ENCODE assay signal across 1 cellular context in the genomic region with DNA sequence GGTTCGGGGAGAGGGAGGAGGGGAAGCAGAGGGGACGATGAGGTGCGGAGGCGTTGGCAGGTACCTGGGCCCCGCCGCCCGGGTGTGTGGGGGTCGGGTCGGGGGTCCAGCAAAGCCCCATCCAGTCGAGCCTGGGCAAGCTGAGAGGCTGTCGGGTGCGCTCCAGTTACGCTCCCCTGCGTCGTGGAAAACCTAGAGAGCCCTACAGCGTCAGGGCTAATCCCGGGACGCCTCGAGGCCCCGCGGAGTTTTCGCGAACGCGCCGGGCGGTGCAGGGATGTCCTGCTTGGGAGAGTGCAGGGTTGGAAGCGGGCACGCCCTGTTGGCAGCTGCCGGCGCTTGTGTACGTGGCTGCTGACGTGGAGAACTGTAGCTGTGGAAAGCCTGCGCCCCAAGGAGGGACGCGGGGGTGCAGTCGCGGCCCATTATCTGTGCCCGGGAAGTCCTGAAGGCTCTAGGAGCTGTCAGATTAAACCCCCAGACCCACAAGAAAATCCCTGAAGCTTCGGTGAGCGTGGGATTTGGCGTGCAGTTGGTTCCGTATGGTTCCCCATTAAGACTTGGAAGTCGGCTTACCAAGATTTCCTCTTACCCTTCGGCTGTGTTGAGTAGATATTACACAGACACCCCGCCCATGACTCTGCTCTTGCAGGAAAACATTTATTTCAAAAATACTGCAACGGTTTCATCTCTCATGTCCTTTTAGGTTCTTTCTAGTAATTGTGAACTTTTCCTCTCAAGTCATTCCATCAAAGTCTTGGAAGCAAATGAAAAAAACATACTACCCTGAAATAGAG.
TF ChIP-seq lines count a peak whose summit lies in the region.

No MANE protein-coding gene starts in this region.

TF ChIP-seq in HEK293, 187 proteins besides CTCF, POLR2A, EP300 and RAD21 (continued from another document and continues in another):
- TF ChIP-seq ZFP3 (tag by site-specific recombination; IDR thresholded peaks at IDR 0.05; ENCODE audit: low read depth) (no peak), KLF10 (tag by site-specific recombination; IDR thresholded peaks at IDR 0.05) (peak; percentile 5), ZFP37 (tag by site-specific recombination; IDR thresholded peaks at IDR 0.05) (peak; percentile 92; the same call in 1 of the 2 replicates), ZNF266 (tag by site-specific recombination; IDR thresholded peaks at IDR 0.05; ENCODE audit: low read depth) (no peak), ZNF626 (tag by site-specific recombination; IDR thresholded peaks at IDR 0.05) (no peak), ZNF670 (tag by site-specific recombination; IDR thresholded peaks at IDR 0.05; ENCODE audit: low read depth) (no peak), GFI1B (tag by site-specific recombination; IDR thresholded peaks at IDR 0.05) (0 out of 2 replicates have a peak, but pooled peaks have one; percentile 17), ZNF654 (tag by site-specific recombination; IDR thresholded peaks at IDR 0.05; ENCODE audit: low read depth) (no peak), PRDM1 (tag by site-specific recombination; IDR thresholded peaks at IDR 0.05) (no peak), ZNF132 (tag by site-specific recombination; IDR thresholded peaks at IDR 0.05; ENCODE audit: borderline replicate concordance) (no peak), ZNF157 (tag by site-specific recombination; IDR thresholded peaks at IDR 0.05) (no peak), ZNF521 (tag by site-specific recombination; IDR thresholded peaks at IDR 0.05) (no peak), ZNF76 (tag by site-specific recombination; IDR thresholded peaks at IDR 0.05; ENCODE audit: borderline replicate concordance, low read depth) (peak; percentile 51; the same call in 1 of the 2 replicates), ZNF311 (tag by site-specific recombination; IDR thresholded peaks at IDR 0.05; ENCODE audit: borderline replicate concordance) (no peak), ZNF629 (tag by site-specific recombination; IDR thresholded peaks at IDR 0.05) (peak; percentile 60; the same call in 1 of the 2 replicates), ZFHX2 (tag by site-specific recombination; conservative IDR thresholded peaks at IDR 0.05) (peak; percentile 33; the same call in 1 of the 2 replicates), ZNF175 (tag by site-specific recombination; IDR thresholded peaks at IDR 0.05) (no peak), ZNF433 (tag by site-specific recombination; IDR thresholded peaks at IDR 0.05; ENCODE audit: low read depth) (no peak), ZNF768 (tag by site-specific recombination; IDR thresholded peaks at IDR 0.05) (no peak), ZNF292 (tag by site-specific recombination; IDR thresholded peaks at IDR 0.05; ENCODE audit: borderline replicate concordance, low read depth) (no peak), ZNF621 (tag by site-specific recombination; IDR thresholded peaks at IDR 0.05) (no peak), SALL2 (tag by site-specific recombination; IDR thresholded peaks at IDR 0.05; ENCODE audit: borderline replicate concordance) (no peak), ZNF354C (tag by site-specific recombination; IDR thresholded peaks at IDR 0.05; ENCODE audit: borderline replicate concordance, low read depth) (no peak), ZNF341 (tag by site-specific recombination; IDR thresholded peaks at IDR 0.05; ENCODE audit: low read depth) (0 out of 2 replicates have a peak, but pooled peaks have one; percentile 16), MYNN (tag by site-specific recombination; IDR thresholded peaks at IDR 0.05; ENCODE audit: borderline replicate concordance) (0 out of 2 replicates have a peak, but pooled peaks have one; percentile 17), ZNF23 (tag by site-specific recombination; IDR thresholded peaks at IDR 0.05; ENCODE audit: borderline replicate concordance) (no peak), YY1 (tag by site-specific recombination; IDR thresholded peaks at IDR 0.05) (no peak), ZNF658 (tag by site-specific recombination; IDR thresholded peaks at IDR 0.05) (no peak), ZNF560 (tag by site-specific recombination; IDR thresholded peaks at IDR 0.05; ENCODE audit: borderline replicate concordance) (no peak), TRIM28 (IDR thresholded peaks at IDR 0.05; ENCODE audit: borderline replicate concordance, low read length) (no peak), IKZF3 (tag by site-specific recombination; IDR thresholded peaks at IDR 0.05) (no peak), ZNF133 (tag by site-specific recombination; IDR thresholded peaks at IDR 0.05) (no peak), ZNF214 (tag by site-specific recombination; IDR thresholded peaks at IDR 0.05; ENCODE audit: borderline replicate concordance) (no peak), ZNF423 (tag by site-specific recombination; IDR thresholded peaks at IDR 0.05) (0 out of 2 replicates have a peak, but pooled peaks have one; percentile 59), ZNF138 (tag by site-specific recombination; IDR thresholded peaks at IDR 0.05; ENCODE audit: borderline replicate concordance) (no peak), WT1 (tag by site-specific recombination; IDR thresholded peaks at IDR 0.05) (no peak; the same call in none of the 2 replicates), ZNF121 (tag by site-specific recombination; IDR thresholded peaks at IDR 0.05) (no peak), SETDB1 (IDR thresholded peaks at IDR 0.05; ENCODE audit: insufficient read length, low read length) (no peak), ZNF146 (tag by site-specific recombination; IDR thresholded peaks at IDR 0.05) (no peak), ZBTB20 (tag by site-specific recombination; IDR thresholded peaks at IDR 0.05) (peak; percentile 90), MZF1 (tag by site-specific recombination; IDR thresholded peaks at IDR 0.05; ENCODE audit: borderline replicate concordance) (no peak), ZNF596 (tag by site-specific recombination; IDR thresholded peaks at IDR 0.05) (no peak), ZNF394 (tag by site-specific recombination; IDR thresholded peaks at IDR 0.05; ENCODE audit: borderline replicate concordance) (peak; percentile 60; the same call in 1 of the 2 replicates), ZNF558 (tag by site-specific recombination; IDR thresholded peaks at IDR 0.05) (no peak), KLF1 (tag by site-specific recombination; IDR thresholded peaks at IDR 0.05) (peak; percentile 75; the same call in 1 of the 2 replicates), BCL11A (tag by site-specific recombination; IDR thresholded peaks at IDR 0.05; ENCODE audit: low read depth) (peak; percentile 32; the same call in 1 of the 2 replicates), ZNF561 (tag by site-specific recombination; IDR thresholded peaks at IDR 0.05; ENCODE audit: borderline replicate concordance) (no peak), ZNF707 (tag by site-specific recombination; IDR thresholded peaks at IDR 0.05) (no peak), ZNF155 (tag by site-specific recombination; IDR thresholded peaks at IDR 0.05) (no peak), GLI4 (tag by site-specific recombination; IDR thresholded peaks at IDR 0.05) (0 out of 2 replicates have a peak, but pooled peaks have one; percentile 76), ZNF529 (tag by site-specific recombination; IDR thresholded peaks at IDR 0.05; ENCODE audit: insufficient replicate concordance) (no peak), ZNF324 (tag by site-specific recombination; IDR thresholded peaks at IDR 0.05) (peak; percentile 24; the same call in 1 of the 2 replicates), ZFP41 (tag by site-specific recombination; IDR thresholded peaks at IDR 0.05; ENCODE audit: borderline replicate concordance) (no peak), KLF16 (tag by site-specific recombination; IDR thresholded peaks at IDR 0.05) (peak; percentile 73; the same call in 1 of the 2 replicates), ZNF48 (tag by site-specific recombination; IDR thresholded peaks at IDR 0.05) (no peak), ZNF571 (tag by site-specific recombination; IDR thresholded peaks at IDR 0.05) (no peak)
- TF ChIP-seq, protein P1, sequence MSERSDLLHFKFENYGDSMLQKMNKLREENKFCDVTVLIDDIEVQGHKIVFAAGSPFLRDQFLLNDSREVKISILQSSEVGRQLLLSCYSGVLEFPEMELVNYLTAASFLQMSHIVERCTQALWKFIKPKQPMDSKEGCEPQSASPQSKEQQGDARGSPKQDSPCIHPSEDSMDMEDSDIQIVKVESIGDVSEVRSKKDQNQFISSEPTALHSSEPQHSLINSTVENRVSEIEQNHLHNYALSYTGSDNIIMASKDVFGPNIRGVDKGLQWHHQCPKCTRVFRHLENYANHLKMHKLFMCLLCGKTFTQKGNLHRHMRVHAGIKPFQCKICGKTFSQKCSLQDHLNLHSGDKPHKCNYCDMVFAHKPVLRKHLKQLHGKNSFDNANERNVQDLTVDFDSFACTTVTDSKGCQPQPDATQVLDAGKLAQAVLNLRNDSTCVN (tag by site-specific recombination; optimal IDR thresholded peaks at IDR 0.05): peak; percentile 96
- TF ChIP-seq, protein P2, sequence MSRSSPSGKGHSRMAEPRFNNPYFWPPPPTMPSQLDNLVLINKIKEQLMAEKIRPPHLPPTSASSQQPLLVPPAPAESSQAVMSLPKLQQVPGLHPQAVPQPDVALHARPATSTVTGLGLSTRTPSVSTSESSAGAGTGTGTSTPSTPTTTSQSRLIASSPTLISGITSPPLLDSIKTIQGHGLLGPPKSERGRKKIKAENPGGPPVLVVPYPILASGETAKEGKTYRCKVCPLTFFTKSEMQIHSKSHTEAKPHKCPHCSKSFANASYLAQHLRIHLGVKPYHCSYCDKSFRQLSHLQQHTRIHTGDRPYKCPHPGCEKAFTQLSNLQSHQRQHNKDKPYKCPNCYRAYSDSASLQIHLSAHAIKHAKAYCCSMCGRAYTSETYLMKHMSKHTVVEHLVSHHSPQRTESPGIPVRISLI (tag by site-specific recombination; IDR thresholded peaks at IDR 0.05): no peak
- TF ChIP-seq, protein P3, sequence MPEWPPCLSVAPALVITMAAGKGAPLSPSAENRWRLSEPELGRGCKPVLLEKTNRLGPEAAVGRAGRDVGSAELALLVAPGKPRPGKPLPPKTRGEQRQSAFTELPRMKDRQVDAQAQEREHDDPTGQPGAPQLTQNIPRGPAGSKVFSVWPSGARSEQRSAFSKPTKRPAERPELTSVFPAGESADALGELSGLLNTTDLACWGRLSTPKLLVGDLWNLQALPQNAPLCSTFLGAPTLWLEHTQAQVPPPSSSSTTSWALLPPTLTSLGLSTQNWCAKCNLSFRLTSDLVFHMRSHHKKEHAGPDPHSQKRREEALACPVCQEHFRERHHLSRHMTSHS (tag by site-specific recombination; IDR thresholded peaks at IDR 0.05): no peak
- TF ChIP-seq, protein P4, sequence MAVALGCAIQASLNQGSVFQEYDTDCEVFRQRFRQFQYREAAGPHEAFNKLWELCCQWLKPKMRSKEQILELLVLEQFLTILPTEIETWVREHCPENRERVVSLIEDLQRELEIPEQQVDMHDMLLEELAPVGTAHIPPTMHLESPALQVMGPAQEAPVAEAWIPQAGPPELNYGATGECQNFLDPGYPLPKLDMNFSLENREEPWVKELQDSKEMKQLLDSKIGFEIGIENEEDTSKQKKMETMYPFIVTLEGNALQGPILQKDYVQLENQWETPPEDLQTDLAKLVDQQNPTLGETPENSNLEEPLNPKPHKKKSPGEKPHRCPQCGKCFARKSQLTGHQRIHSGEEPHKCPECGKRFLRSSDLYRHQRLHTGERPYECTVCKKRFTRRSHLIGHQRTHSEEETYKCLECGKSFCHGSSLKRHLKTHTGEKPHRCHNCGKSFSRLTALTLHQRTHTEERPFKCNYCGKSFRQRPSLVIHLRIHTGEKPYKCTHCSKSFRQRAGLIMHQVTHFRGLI (tag by site-specific recombination; IDR thresholded peaks at IDR 0.05): no peak; the same call in 1 of the 2 replicates
- TF ChIP-seq, protein P5, sequence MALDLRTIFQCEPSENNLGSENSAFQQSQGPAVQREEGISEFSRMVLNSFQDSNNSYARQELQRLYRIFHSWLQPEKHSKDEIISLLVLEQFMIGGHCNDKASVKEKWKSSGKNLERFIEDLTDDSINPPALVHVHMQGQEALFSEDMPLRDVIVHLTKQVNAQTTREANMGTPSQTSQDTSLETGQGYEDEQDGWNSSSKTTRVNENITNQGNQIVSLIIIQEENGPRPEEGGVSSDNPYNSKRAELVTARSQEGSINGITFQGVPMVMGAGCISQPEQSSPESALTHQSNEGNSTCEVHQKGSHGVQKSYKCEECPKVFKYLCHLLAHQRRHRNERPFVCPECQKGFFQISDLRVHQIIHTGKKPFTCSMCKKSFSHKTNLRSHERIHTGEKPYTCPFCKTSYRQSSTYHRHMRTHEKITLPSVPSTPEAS (tag by site-specific recombination; IDR thresholded peaks at IDR 0.05): no peak
- TF ChIP-seq, protein P6, sequence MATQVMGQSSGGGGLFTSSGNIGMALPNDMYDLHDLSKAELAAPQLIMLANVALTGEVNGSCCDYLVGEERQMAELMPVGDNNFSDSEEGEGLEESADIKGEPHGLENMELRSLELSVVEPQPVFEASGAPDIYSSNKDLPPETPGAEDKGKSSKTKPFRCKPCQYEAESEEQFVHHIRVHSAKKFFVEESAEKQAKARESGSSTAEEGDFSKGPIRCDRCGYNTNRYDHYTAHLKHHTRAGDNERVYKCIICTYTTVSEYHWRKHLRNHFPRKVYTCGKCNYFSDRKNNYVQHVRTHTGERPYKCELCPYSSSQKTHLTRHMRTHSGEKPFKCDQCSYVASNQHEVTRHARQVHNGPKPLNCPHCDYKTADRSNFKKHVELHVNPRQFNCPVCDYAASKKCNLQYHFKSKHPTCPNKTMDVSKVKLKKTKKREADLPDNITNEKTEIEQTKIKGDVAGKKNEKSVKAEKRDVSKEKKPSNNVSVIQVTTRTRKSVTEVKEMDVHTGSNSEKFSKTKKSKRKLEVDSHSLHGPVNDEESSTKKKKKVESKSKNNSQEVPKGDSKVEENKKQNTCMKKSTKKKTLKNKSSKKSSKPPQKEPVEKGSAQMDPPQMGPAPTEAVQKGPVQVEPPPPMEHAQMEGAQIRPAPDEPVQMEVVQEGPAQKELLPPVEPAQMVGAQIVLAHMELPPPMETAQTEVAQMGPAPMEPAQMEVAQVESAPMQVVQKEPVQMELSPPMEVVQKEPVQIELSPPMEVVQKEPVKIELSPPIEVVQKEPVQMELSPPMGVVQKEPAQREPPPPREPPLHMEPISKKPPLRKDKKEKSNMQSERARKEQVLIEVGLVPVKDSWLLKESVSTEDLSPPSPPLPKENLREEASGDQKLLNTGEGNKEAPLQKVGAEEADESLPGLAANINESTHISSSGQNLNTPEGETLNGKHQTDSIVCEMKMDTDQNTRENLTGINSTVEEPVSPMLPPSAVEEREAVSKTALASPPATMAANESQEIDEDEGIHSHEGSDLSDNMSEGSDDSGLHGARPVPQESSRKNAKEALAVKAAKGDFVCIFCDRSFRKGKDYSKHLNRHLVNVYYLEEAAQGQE (tag by site-specific recombination; IDR thresholded peaks at IDR 0.05): 0 out of 2 replicates have a peak, but pooled peaks have one; percentile 13
- TF ChIP-seq, protein P7, sequence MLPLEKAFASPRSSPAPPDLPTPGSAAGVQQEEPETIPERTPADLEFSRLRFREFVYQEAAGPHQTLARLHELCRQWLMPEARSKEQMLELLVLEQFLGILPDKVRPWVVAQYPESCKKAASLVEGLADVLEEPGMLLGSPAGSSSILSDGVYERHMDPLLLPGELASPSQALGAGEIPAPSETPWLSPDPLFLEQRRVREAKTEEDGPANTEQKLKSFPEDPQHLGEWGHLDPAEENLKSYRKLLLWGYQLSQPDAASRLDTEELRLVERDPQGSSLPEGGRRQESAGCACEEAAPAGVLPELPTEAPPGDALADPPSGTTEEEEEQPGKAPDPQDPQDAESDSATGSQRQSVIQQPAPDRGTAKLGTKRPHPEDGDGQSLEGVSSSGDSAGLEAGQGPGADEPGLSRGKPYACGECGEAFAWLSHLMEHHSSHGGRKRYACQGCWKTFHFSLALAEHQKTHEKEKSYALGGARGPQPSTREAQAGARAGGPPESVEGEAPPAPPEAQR (tag by site-specific recombination; IDR thresholded peaks at IDR 0.05): no peak
